In the genomic region with DNA sequence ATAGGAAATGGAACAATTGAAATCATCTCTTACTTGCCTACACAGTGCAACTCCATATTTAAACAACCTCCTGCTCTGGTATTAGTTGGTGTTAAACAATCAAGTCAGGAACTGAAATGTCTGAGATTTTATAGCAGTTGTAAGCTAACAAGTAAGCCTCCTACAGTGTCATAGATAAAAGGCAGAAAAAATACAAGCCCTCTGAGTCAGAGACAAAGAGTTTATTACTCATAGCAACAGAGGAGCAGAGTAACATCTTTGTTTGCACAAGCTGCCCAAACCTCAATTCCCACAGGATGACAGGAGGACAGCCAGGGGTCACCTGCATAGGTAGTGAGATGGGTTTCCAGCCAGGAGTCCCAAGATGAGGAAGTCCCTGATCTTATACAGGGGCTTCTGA, we compare ENCODE assay signal across 10 cellular contexts.
DNase-seq lines count a peak whose midpoint lies in the region; ATAC-seq and TF ChIP-seq lines count a peak whose summit lies in the region.
"Had no signal": no experiment of that assay in that cellular context is flagged by ENCODE, and none has a peak within 500 bp of the region (broad histone marks: within the 10 kb centered on the region; RNA-seq: fewer than 3 reads in every experiment).

No MANE protein-coding gene starts in this region.

- no peaks in the 10 kb centered on the region for H3K27me3 ChIP-seq in HCT116 (ENCODE audit: insufficient read depth, low read length)
- H3K27me3 ChIP-seq in kidney epithelial cell (ENCODE audit: control insufficient read depth, insufficient read depth, low read length) = no peaks in the 10 kb centered on the region
- H3K27me3 ChIP-seq in esophagus squamous epithelium = no peaks in the 10 kb centered on the region

- POLR2A ChIA-PET in HCT116 (lab: Charles Lee) = no interaction called here

- TF ChIP-seq RAD21 in HCT116 (IDR thresholded peaks at IDR 0.05; ENCODE audit: low read depth) = 0 out of 2 replicates have a peak, but pooled peaks have one; percentile 10

- H2AFZ ChIP-seq in HCT116 (ENCODE audit: low read depth, low read length, poor library complexity, severe bottlenecking) = peak overlapping the region; percentile 74

- ATAC-seq in HCT116 (peak; percentile 95), GM19467 (IDR thresholded peaks at IDR 0.05; ENCODE audit: unreplicated experiment) (no peak), GM19452 (IDR thresholded peaks at IDR 0.05; ENCODE audit: unreplicated experiment) (no peak)

- peak overlapping the region; percentile 60 for H3K4me2 ChIP-seq in HCT116 (ENCODE audit: low read length)

- peak; percentile 58 for DNase-seq in A172 (ENCODE audit: low spot score)
- DNase-seq in HCT116 (ENCODE audit: low read depth, low spot score) = peak; percentile 59
- peak; percentile 83 for DNase-seq in kidney epithelial cell (ENCODE audit: low read depth)
- no peak for DNase-seq in esophagus squamous epithelium (lab: John Stamatoyannopoulos, UW)
- no peak for DNase-seq in activated naive CD4-positive, alpha-beta T cell (lab: John Stamatoyannopoulos, UW)
- DNase-seq: activated naive CD4-positive, alpha-beta T cell treated with anti-CD3 and anti-CD28 coated beads, Interleukin-2, amount 50 U/mL, for 16 hours; naive B cell had no signal

- no TSS peak for BruUV-seq in HCT116 (replicated peaks; lab: Mats Ljungman, UMichigan)

- H3K4me3 ChIP-seq in HCT116 (replicated peaks in 1 of 2; ENCODE audit: low read depth in 1 of 2, low read length in 2 of 2) (no peak overlapping the region), kidney epithelial cell (ENCODE audit: low read depth, low read length) (no peak overlapping the region), esophagus squamous epithelium (no peak overlapping the region)

- H3K9me3 ChIP-seq in HCT116 (ENCODE audit: control insufficient read depth in 1 of 2, insufficient read depth in 1 of 2, low read depth in 1 of 2, low read length in 2 of 2) (no peaks in the 10 kb centered on the region), esophagus squamous epithelium (no peaks in the 10 kb centered on the region)

- H3K9me2 ChIP-seq in HCT116 (ENCODE audit: insufficient read depth) = no peaks in the 10 kb centered on the region

- H3K4me1 ChIP-seq in HCT116 (ENCODE audit: control insufficient read depth in 1 of 2, insufficient read depth in 2 of 2, low read length in 2 of 2) = peaks cover 9 to 19% of the 10 kb centered on the region in 2 experiments; a peak in 3 of 4 replicates
- peaks cover 0 to 3% (median 0%) of the 10 kb centered on the region in 3 donors for H3K4me1 ChIP-seq in esophagus squamous epithelium

- RAD21 ChIA-PET in HCT116 (lab: Charles Lee; ENCODE audit: low non-redundant PET in 1 of 2, low total read pairs in 2 of 2, uncharacterized antibody in 2 of 2, unreplicated experiment in 2 of 2) = no interaction called here

- H4K20me1 ChIP-seq in HCT116 (ENCODE audit: insufficient read depth) = no peaks in the 10 kb centered on the region

- no peak overlapping the region for H3K27ac ChIP-seq in HCT116 (ENCODE audit: low read depth, low read length)
- H3K27ac ChIP-seq in VCaP = peak overlapping the region; percentile 54
- no peak overlapping the region for H3K27ac ChIP-seq in esophagus squamous epithelium

- TF ChIP-seq POLR2A in HCT116 (IDR thresholded peaks at IDR 0.05; ENCODE audit: borderline replicate concordance, extremely low read depth, insufficient read depth, insufficient read length) = no peak
- no peak for TF ChIP-seq POLR2A in esophagus squamous epithelium (IDR thresholded peaks at IDR 0.05)

- H3K79me2 ChIP-seq in HCT116 (ENCODE audit: insufficient read depth, low read length) = no peaks in the 10 kb centered on the region

- no peak for TF ChIP-seq CTCF in HCT116 (IDR thresholded peaks at IDR 0.05 in 2 of 3, conservative IDR thresholded peaks at IDR 0.05 in 1 of 3; ENCODE audit: borderline replicate concordance in 1 of 3, insufficient read depth in 1 of 3, low read depth in 2 of 3, low read length in 2 of 3)
- TF ChIP-seq CTCF in VCaP (conservative IDR thresholded peaks at IDR 0.05) = no peak
- no peak for TF ChIP-seq CTCF in kidney epithelial cell (IDR thresholded peaks at IDR 0.05; ENCODE audit: insufficient read depth, low read length, poor library complexity, severe bottlenecking)
- no peak for TF ChIP-seq CTCF in esophagus squamous epithelium (IDR thresholded peaks at IDR 0.05)

- H3K36me3 ChIP-seq in HCT116 (ENCODE audit: control insufficient read depth in 1 of 2, insufficient read depth in 2 of 2, low read length in 2 of 2) (no peaks in the 10 kb centered on the region), kidney epithelial cell (ENCODE audit: control insufficient read depth, insufficient read depth, low read length) (no peaks in the 10 kb centered on the region), esophagus squamous epithelium (no peaks in the 10 kb centered on the region)

- intact Hi-C loops in HCT116 (cut with micrococcal nuclease) = no loop called here
- intact Hi-C loops in esophagus squamous epithelium (cut with DNase I) = no loop called here

- CTCF ChIA-PET in HCT116 (lab: Charles Lee) = interaction anchor here (1.1 kb wide), 1 partner anchor 522 kb away, joined by 3 read pairs; no protein-coding TSS in a partner anchor

- H3K9ac ChIP-seq in HCT116 (ENCODE audit: low read length) = no peak overlapping the region

TF ChIP-seq in HCT116, 20 proteins besides CTCF, POLR2A, EP300 and RAD21 (continues in another document):
- no peak for TF ChIP-seq SRF (IDR thresholded peaks at IDR 0.05; ENCODE audit: low read depth)
- TF ChIP-seq ZBTB33 (IDR thresholded peaks at IDR 0.05; ENCODE audit: extremely low read depth, insufficient replicate concordance, low read length) = no peak
- TF ChIP-seq EGR1 (IDR thresholded peaks at IDR 0.05; ENCODE audit: low read depth) = no peak
- TF ChIP-seq TCF7L2 (IDR thresholded peaks at IDR 0.05; ENCODE audit: borderline replicate concordance, extremely low read depth, insufficient read depth, insufficient read length) = peak; percentile 40
- no peak for TF ChIP-seq ZFX (IDR thresholded peaks at IDR 0.05)
- TF ChIP-seq CBX3 (IDR thresholded peaks at IDR 0.05; ENCODE audit: low read depth) = no peak
- TF ChIP-seq ELF1 (IDR thresholded peaks at IDR 0.05; ENCODE audit: borderline replicate concordance, low read depth) = no peak
- TF ChIP-seq REST (IDR thresholded peaks at IDR 0.05; ENCODE audit: low read depth) = no peak
- peak; percentile 65 for TF ChIP-seq FOSL1 (IDR thresholded peaks at IDR 0.05; ENCODE audit: low read depth)
- TF ChIP-seq ATF3 (IDR thresholded peaks at IDR 0.05) = no peak
- no peak for TF ChIP-seq EZH2 (IDR thresholded peaks at IDR 0.05)
- no peak for TF ChIP-seq EZH2phosphoT487 (IDR thresholded peaks at IDR 0.05; ENCODE audit: borderline replicate concordance)
- TF ChIP-seq YY1 (IDR thresholded peaks at IDR 0.05; ENCODE audit: extremely low read depth, insufficient replicate concordance, low read depth, low read length) = no peak
- no peak for TF ChIP-seq SIN3A (IDR thresholded peaks at IDR 0.05; ENCODE audit: low read depth)
- TF ChIP-seq POLR2AphosphoS5 (IDR thresholded peaks at IDR 0.05; ENCODE audit: low read depth, low read length) = no peak
- TF ChIP-seq, protein P1, sequence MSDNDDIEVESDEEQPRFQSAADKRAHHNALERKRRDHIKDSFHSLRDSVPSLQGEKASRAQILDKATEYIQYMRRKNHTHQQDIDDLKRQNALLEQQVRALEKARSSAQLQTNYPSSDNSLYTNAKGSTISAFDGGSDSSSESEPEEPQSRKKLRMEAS (IDR thresholded peaks at IDR 0.05) = no peak
- peak; percentile 69 for TF ChIP-seq JUND (IDR thresholded peaks at IDR 0.05)

Comparison
In these comparisons a context has a peak if more than half of its experiments do, and no peak if none do; other contexts are left out.
1. DNase-seq: peak in A172 (single experiment), HCT116 (single experiment) and kidney epithelial cell (single experiment); none in esophagus squamous epithelium (single experiment) and activated naive CD4-positive, alpha-beta T cell (0 of 4).